Comparison of ENCODE assay signal across 8 cellular contexts in the genomic region with DNA sequence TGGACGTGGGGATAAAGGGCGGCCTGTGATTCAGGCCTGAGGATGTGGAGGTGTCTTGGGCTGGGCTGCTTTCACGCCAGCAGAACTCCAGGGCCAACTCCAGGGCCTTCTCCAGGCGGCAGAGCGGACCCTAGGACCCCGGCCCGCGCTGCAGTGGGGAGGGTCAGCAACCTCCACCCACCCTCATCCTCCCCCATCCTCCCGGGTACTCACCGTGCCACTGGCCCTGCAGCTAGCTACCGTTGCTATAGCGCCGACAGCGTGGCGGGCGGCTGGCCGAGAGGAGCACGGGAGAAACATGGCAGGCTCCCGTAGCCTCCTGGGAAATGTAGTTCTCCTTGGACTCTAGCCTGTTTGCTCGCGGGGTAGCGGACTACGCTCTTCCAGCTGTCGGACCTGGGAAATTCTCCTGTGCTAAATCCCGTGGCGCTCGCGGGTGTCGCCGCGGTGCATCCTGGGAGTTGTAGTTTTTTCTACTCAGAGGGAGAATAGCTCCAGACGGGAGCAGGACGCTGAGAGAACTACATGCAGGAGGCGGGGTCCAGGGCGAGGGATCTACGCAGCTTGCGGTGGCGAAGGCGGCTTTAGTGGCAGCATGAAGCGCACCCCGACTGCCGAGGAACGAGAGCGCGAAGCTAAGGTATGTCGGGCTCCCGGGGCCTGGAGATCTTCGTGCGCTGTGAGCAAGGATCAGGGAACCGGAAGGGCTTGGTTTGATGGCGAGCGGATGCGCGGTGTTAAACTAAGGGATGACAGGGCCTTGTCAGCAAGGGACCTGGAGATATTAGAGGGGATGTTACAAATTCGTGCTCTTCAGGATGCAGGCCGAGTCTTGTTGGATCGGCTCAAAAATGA. TPM values are rescaled to one million over a fixed set of nuclear protein-coding genes. Genes with fewer than 3 reads are reported as not detected.
DNase-seq lines count a peak whose midpoint lies in the region; ATAC-seq, FAIRE-seq and TF ChIP-seq lines count a peak whose summit lies in the region.

A gene (plus strand): TSS at position 567 of the 855 bp plus-strand sequence.
A gene (minus strand): TSS at position 270 of the 855 bp plus-strand sequence. CDS start 3,136 bp downstream, outside the sequence.

- H3K27me3 ChIP-seq in keratinocyte (ENCODE audit: control insufficient read depth, extremely low read depth, insufficient read depth, low read length): no peaks in the 10 kb centered on the region

- H3K9me1 ChIP-seq in keratinocyte (ENCODE audit: control insufficient read depth, extremely low read depth, insufficient read depth, low read length): no peaks in the 10 kb centered on the region

- H3K27ac ChIP-seq in keratinocyte (ENCODE audit: control insufficient read depth, insufficient read depth, low read length): peak within 1 kb of the TSS; percentile 67

- no peak for TF ChIP-seq CTCF in AG09309 (IDR thresholded peaks at IDR 0.05; ENCODE audit: control insufficient read depth, insufficient read depth, low read depth, low read length, missing control alignments)
- peak in 1 of 3 experiments; percentile 8 for TF ChIP-seq CTCF in keratinocyte (optimal IDR thresholded peaks at IDR 0.05 in 1 of 3, IDR thresholded peaks at IDR 0.05 in 1 of 3, conservative IDR thresholded peaks at IDR 0.05 in 1 of 3; ENCODE audit: extremely low read depth in 1 of 3, insufficient read depth in 2 of 3, low read length in 3 of 3)

- dilution Hi-C loops in keratinocyte (cut with MboI; ENCODE audit: extremely low pct_ligation_motif_present, low sequenced_read_pairs): no loop called here

- DNase-seq in AG09309 (ENCODE audit: low read depth): peak; percentile 97
- peak; percentile 93 for DNase-seq in NCI-H345 treated with DMSO at 0.1 percent for 48 hours (lab: John Stamatoyannopoulos, UW; ENCODE audit: unreplicated experiment)
- peak; percentile 97 to 100 for DNase-seq in cerebellar nuclear complex (lab: John Stamatoyannopoulos, UW)
- peak; percentile 92 for DNase-seq in keratinocyte (ENCODE audit: low read depth, low spot score)
- DNase-seq in stimulated activated CD4-positive, alpha-beta T cell treated with anti-CD3 and anti-CD28 coated beads, Interleukin-15, amount 100 ng/mL, for 1 hour (ENCODE audit: low read depth in 1 of 2, low spot score in 1 of 2): peak; percentile 91 to 92

- peak within 1 kb of the TSS; percentile 97 for H2AFZ ChIP-seq in keratinocyte (ENCODE audit: control insufficient read depth, low read length)

- H3K36me3 ChIP-seq in keratinocyte (ENCODE audit: control insufficient read depth in 2 of 2, extremely low read depth in 1 of 2, insufficient read depth in 2 of 2, low read length in 2 of 2): no peaks in the 10 kb centered on the region

- no peaks in the 10 kb centered on the region for H4K20me1 ChIP-seq in keratinocyte (ENCODE audit: control insufficient read depth, extremely low read depth, insufficient read depth, low read length)

- no peaks in the 10 kb centered on the region for H3K9me3 ChIP-seq in keratinocyte (ENCODE audit: control insufficient read depth, low read depth, low read length)

- peaks cover 9% of the 10 kb centered on the region for H3K4me1 ChIP-seq in keratinocyte (ENCODE audit: control insufficient read depth, extremely low read depth, insufficient read depth, low read length)

- peaks cover 48% of the 10 kb centered on the region for H3K79me2 ChIP-seq in keratinocyte (ENCODE audit: control insufficient read depth, insufficient read depth, low read length)

- ATAC-seq in GM19023 (IDR thresholded peaks at IDR 0.05; ENCODE audit: unreplicated experiment) (peak; percentile 99), HG03280 (IDR thresholded peaks at IDR 0.05; ENCODE audit: unreplicated experiment) (peak; percentile 99)
- peak; percentile 98 to 99 for ATAC-seq in activated CD4-positive, CD25-positive, alpha-beta regulatory T cell treated with anti-CD3 and anti-CD28 coated beads, Interleukin-2, amount 50 U/mL, for 24 hours

- peak; percentile 71 for FAIRE-seq in keratinocyte (lab: Jason Lieb, UNC)

- peak within 1 kb of the TSS; percentile 83 for H3K9ac ChIP-seq in keratinocyte (ENCODE audit: control insufficient read depth, extremely low read depth, insufficient read depth, low read length)

- H3K4me2 ChIP-seq in keratinocyte (ENCODE audit: control insufficient read depth, extremely low read depth, insufficient read depth, low read depth, low read length): peak within 1 kb of the TSS; percentile 99

- H3K4me3 ChIP-seq in AG09309 (ENCODE audit: control insufficient read depth, low read depth, low read length) (peak within 1 kb of the TSS; percentile 93), keratinocyte (ENCODE audit: control insufficient read depth in 2 of 3, extremely low read depth in 1 of 3, insufficient read depth in 2 of 3, low read depth in 1 of 3, low read length in 3 of 3) (peak within 1 kb of the TSS; percentile 79 to 97 (median 91))

RNA-seq across cellular contexts. Expression of the first gene that starts in this region (rescaled TPM):
- 46.8 to 87.2 TPM (median 56.4 TPM) in 3 replicates for polyA plus RNA-seq in keratinocyte
- polyA plus RNA-seq in keratinocyte (2011; ENCODE audit: low read depth): 21.4 TPM
- 63.6 and 80.7 TPM in 2 replicates for polyA plus RNA-seq in keratinocyte (2011; cell fraction: cytosol; rRNA removed)
- polyA plus RNA-seq in keratinocyte (2011; cell fraction: nucleus; rRNA removed): 66.5 and 74.0 TPM in 2 replicates
- polyA plus RNA-seq in keratinocyte (2012; ENCODE audit: low replicate concordance): 33.8 and 50.1 TPM in 2 replicates
- polyA minus RNA-seq in keratinocyte: 51.0 to 113 TPM (median 87.3 TPM) in 3 replicates
- 63.7 TPM for polyA minus RNA-seq in keratinocyte (2011; cell fraction: cytosol; rRNA and poly(A)+ RNA removed)
- 51.8 and 112 TPM in 2 replicates for polyA minus RNA-seq in keratinocyte (2011; cell fraction: nucleus; rRNA and poly(A)+ RNA removed)

RNA-seq across cellular contexts. Expression of the second gene that starts in this region (rescaled TPM):
- polyA plus RNA-seq in keratinocyte: 7.8 to 11.6 TPM (median 7.9 TPM) in 3 replicates
- 6.4 TPM for polyA plus RNA-seq in keratinocyte (2011; ENCODE audit: low read depth)
- polyA plus RNA-seq in keratinocyte (2011; cell fraction: cytosol; rRNA removed): 4.4 and 7.3 TPM in 2 replicates
- polyA plus RNA-seq in keratinocyte (2011; cell fraction: nucleus; rRNA removed): 9.8 and 12.4 TPM in 2 replicates
- 3.1 and 7.0 TPM in 2 replicates for polyA plus RNA-seq in keratinocyte (2012; ENCODE audit: low replicate concordance)
- polyA minus RNA-seq in keratinocyte: 2.6 to 14.2 TPM (median 10.3 TPM) in 3 replicates
- 7.7 TPM for polyA minus RNA-seq in keratinocyte (2011; cell fraction: cytosol; rRNA and poly(A)+ RNA removed)
- 8.8 and 18.6 TPM in 2 replicates for polyA minus RNA-seq in keratinocyte (2011; cell fraction: nucleus; rRNA and poly(A)+ RNA removed)

Comparison
In these comparisons a context has a peak if more than half of its experiments do, and no peak if none do; other contexts are left out.
1. Peak in every context shown above with its lines: DNase-seq, ATAC-seq, H3K4me3 ChIP-seq and H3K27ac ChIP-seq.